Comparison of ENCODE assay signal across 19 cellular contexts in the genomic region with DNA sequence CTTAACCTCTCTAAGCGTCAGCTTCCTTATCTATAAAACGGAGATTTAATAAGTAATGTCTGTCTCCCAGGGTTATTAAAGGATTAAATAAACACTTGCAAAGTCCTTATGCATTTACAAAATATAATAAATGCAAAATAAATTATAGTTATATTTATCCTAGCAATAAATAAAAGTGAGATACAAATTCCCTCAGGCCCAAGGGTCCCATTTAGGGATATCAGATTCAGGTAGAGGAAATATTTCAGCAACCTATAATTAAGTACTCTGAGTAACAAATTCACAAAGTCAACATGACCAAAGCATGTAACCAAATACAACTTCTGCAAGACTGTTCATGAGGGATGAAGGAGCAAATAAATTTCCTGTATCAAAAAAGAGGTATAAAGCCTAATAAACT. TPM values are rescaled to one million over a fixed set of nuclear protein-coding genes. Genes with fewer than 3 reads are reported as not detected.
A peak's percentile ranks its signal among the peaks of the same experiment; 100 is the strongest.
DNase-seq lines count a peak whose midpoint lies in the region; ATAC-seq, FAIRE-seq and TF ChIP-seq lines count a peak whose summit lies in the region.
"Had no signal": no experiment of that assay in that cellular context is flagged by ENCODE, and none has a peak within 500 bp of the region (broad histone marks: within the 10 kb centered on the region; RNA-seq: fewer than 3 reads in every experiment).

No MANE protein-coding gene starts in this region.

- H4K20me1 ChIP-seq in HCT116 (ENCODE audit: insufficient read depth) (no peaks in the 10 kb centered on the region), K562 (replicated peaks; ENCODE audit: control insufficient read depth, insufficient read depth, low read length) (no peaks in the 10 kb centered on the region)

- H3K4me2 ChIP-seq in HCT116 (ENCODE audit: low read length) (no peak overlapping the region), K562 (ENCODE audit: insufficient read depth, low read length) (no peak overlapping the region)
- H3K4me2 ChIP-seq: GM23338 had no signal

- in situ Hi-C loops in K562 (cut with MboI): no loop called here

- TF ChIP-seq POLR2A in HCT116 (IDR thresholded peaks at IDR 0.05; ENCODE audit: borderline replicate concordance, extremely low read depth, insufficient read depth, insufficient read length) (no peak), K562 (conservative IDR thresholded peaks at IDR 0.05) (no peak)

- H3K9me3 Mint-ChIP-seq in HFFc6: no peaks in the 10 kb centered on the region
- H3K9me3 Mint-ChIP-seq: CD4-positive, alpha-beta T cell; GM23338 had no signal

- TSS peak; percentile 11 for BruUV-seq in HCT116 (replicated peaks; lab: Mats Ljungman, UMichigan)
- TSS peak; percentile 8 for BruUV-seq in K562 (replicated peaks; lab: Mats Ljungman, UMichigan)

- H3K36me3 ChIP-seq in HCT116 (ENCODE audit: control insufficient read depth in 1 of 2, insufficient read depth in 2 of 2, low read length in 2 of 2) (peaks cover 11 to 15% of the 10 kb centered on the region in 2 experiments), K562 (ENCODE audit: control insufficient read depth, insufficient read depth, low read length) (peaks cover 87% of the 10 kb centered on the region)

- H3K27ac ChIP-seq in HCT116 (ENCODE audit: low read depth, low read length): no peak overlapping the region
- H3K27ac ChIP-seq in K562 (ENCODE audit: extremely low read depth, low read depth, low read length): no peak overlapping the region
- H3K27ac ChIP-seq: HL-60 had no signal

- no peaks in the 10 kb centered on the region for H3K27me3 Mint-ChIP-seq in HFFc6 (ENCODE audit: insufficient read depth)
- H3K27me3 Mint-ChIP-seq: CD4-positive, alpha-beta T cell had no signal

- H3K9ac ChIP-seq in HCT116 (ENCODE audit: low read length) (no peak overlapping the region), K562 (ENCODE audit: insufficient read depth in 1 of 2, low read depth in 2 of 2, low read length in 2 of 2) (no peak overlapping the region)

- no peak for DNase-seq in HCT116 (ENCODE audit: low read depth, low spot score)
- no peak for DNase-seq in HFFc6
- DNase-seq in NCI-H69 (lab: John Stamatoyannopoulos, UW): peak; percentile 6
- no peak for DNase-seq in K562 (ENCODE audit: extremely low read depth in 1 of 4, low spot score in 3 of 4)
- no peak for DNase-seq in stimulated activated CD4-positive, alpha-beta T cell treated with anti-CD3 and anti-CD28 coated beads, Interleukin-4, amount 100 ng/mL, for 4 hours
- DNase-seq in OCI-M2 (lab: John Stamatoyannopoulos, UW; ENCODE audit: unreplicated experiment): no peak
- no peak for DNase-seq in stimulated activated CD4-positive, alpha-beta T cell treated with anti-CD3 and anti-CD28 coated beads, Interleukin-2, amount 100 ng/mL, for 48 hours
- DNase-seq in Right ventricle myocardium inferior (ENCODE audit: missing footprints): no peak
- DNase-seq: ACHN; BE2C; C1 segment of cervical spinal cord; Caco-2; CD4-positive, alpha-beta T cell; H7 had no signal

- peaks cover 9% of the 10 kb centered on the region for H3K4me1 Mint-ChIP-seq in HFFc6 (ENCODE audit: low read depth)
- H3K4me1 Mint-ChIP-seq: GM23338 had no signal

- no peak for TF ChIP-seq CTCF in HCT116 (IDR thresholded peaks at IDR 0.05 in 2 of 3, conservative IDR thresholded peaks at IDR 0.05 in 1 of 3; ENCODE audit: borderline replicate concordance in 1 of 3, insufficient read depth in 1 of 3, low read depth in 2 of 3, low read length in 2 of 3)
- no peak for TF ChIP-seq CTCF in HFFc6 (IDR thresholded peaks at IDR 0.05)
- no peak for TF ChIP-seq CTCF in K562 (IDR thresholded peaks at IDR 0.05 in 2 of 3, conservative IDR thresholded peaks at IDR 0.05 in 1 of 3; ENCODE audit: insufficient read depth in 2 of 3, low read depth in 1 of 3, low read length in 3 of 3)

- H3K79me2 ChIP-seq in HCT116 (ENCODE audit: insufficient read depth, low read length) (no peaks in the 10 kb centered on the region; the same call in 1 of the 2 replicates), K562 (ENCODE audit: control insufficient read depth, insufficient read depth, low read length) (no peaks in the 10 kb centered on the region)

- no peak overlapping the region for H2AFZ ChIP-seq in HCT116 (ENCODE audit: low read depth, low read length, poor library complexity, severe bottlenecking)
- no peak overlapping the region for H2AFZ ChIP-seq in K562 (ENCODE audit: low read depth, low read length)
- H2AFZ ChIP-seq: GM23338 had no signal

- CTCF ChIA-PET in HCT116 (lab: Charles Lee) (no interaction called here), K562 (lab: Yijun Ruan, JAX; ENCODE audit: low intra/inter-chr PET ratio) (no interaction called here)

- no peak for TF ChIP-seq EP300 in K562 (IDR thresholded peaks at IDR 0.05; ENCODE audit: low read length)

- H3K27me3 ChIP-seq in HCT116 (ENCODE audit: insufficient read depth, low read length): no peaks in the 10 kb centered on the region
- H3K27me3 ChIP-seq in K562 (ENCODE audit: control insufficient read depth in 2 of 2, insufficient read depth in 2 of 2, low read length in 2 of 2): no peaks in the 10 kb centered on the region
- H3K27me3 ChIP-seq: BE2C had no signal

- no peak for FAIRE-seq in K562 (lab: Jason Lieb, UNC)
- FAIRE-seq: A204.1, G401.6, GM12891 had no signal

- H3K4me3 Mint-ChIP-seq in HFFc6: no peak overlapping the region
- H3K4me3 Mint-ChIP-seq: CD4-positive, alpha-beta T cell; GM23338 had no signal

- POLR2A ChIA-PET in HCT116 (lab: Charles Lee): no interaction called here
- POLR2A ChIA-PET in K562 (lab: Yijun Ruan, JAX): interaction anchor here (0.7 to 3.3 kb wide), 5 partner anchors 8 to 20 kb away, joined by 3 to 17 read pairs (median 3); no protein-coding TSS in a partner anchor

- H3K9me3 ChIP-seq in HCT116 (ENCODE audit: control insufficient read depth in 1 of 2, insufficient read depth in 1 of 2, low read depth in 1 of 2, low read length in 2 of 2) (no peaks in the 10 kb centered on the region), K562 (replicated peaks; ENCODE audit: control insufficient read depth, insufficient read depth, low read depth, low read length) (no peaks in the 10 kb centered on the region)
- H3K9me3 ChIP-seq: BE2C, Caco-2 had no signal

- intact Hi-C loops in HCT116 (cut with micrococcal nuclease): no loop called here
- intact Hi-C loops in K562 (cut with micrococcal nuclease): no loop called here
- intact Hi-C loops in Right ventricle myocardium inferior (cut with DNase I): no loop called here

- TF ChIP-seq RAD21 in HCT116 (IDR thresholded peaks at IDR 0.05; ENCODE audit: low read depth) (no peak), K562 (CRISPR knock-in tag; conservative IDR thresholded peaks at IDR 0.05 in 1 of 2, IDR thresholded peaks at IDR 0.05 in 1 of 2) (no peak)

- peaks cover 19% of the 10 kb centered on the region for H3K36me3 Mint-ChIP-seq in HFFc6 (ENCODE audit: low read depth)

- no peaks in the 10 kb centered on the region for H3K9me2 ChIP-seq in HCT116 (ENCODE audit: insufficient read depth)

- 94% methylated on average over 2 of the region's 2 CpGs for WGBS in K562 (ENCODE audit: insufficient coverage, low coverage, missing lambda C conversion rate)

- H3K4me1 ChIP-seq in HCT116 (ENCODE audit: control insufficient read depth in 1 of 2, insufficient read depth in 2 of 2, low read length in 2 of 2) (no peaks in the 10 kb centered on the region; a peak in 1 of 4 replicates), K562 (replicated peaks in 1 of 2; ENCODE audit: control insufficient read depth in 2 of 2, insufficient read depth in 2 of 2, low read length in 2 of 2) (no peaks in the 10 kb centered on the region)
- H3K4me1 ChIP-seq: BE2C, Caco-2 had no signal

- no peak overlapping the region for H3K4me3 ChIP-seq in HCT116 (replicated peaks in 1 of 2; ENCODE audit: low read depth in 1 of 2, low read length in 2 of 2)
- no peak overlapping the region for H3K4me3 ChIP-seq in K562
- H3K4me3 ChIP-seq: GM23338 had no signal

- RAD21 ChIA-PET in HCT116 (lab: Charles Lee; ENCODE audit: low non-redundant PET in 1 of 2, low total read pairs in 2 of 2, uncharacterized antibody in 2 of 2, unreplicated experiment in 2 of 2): no interaction called here

- H3K9me1 ChIP-seq in K562 (ENCODE audit: control insufficient read depth, insufficient read depth, low read length): no peaks in the 10 kb centered on the region

- H3K27ac Mint-ChIP-seq in HFFc6: peak overlapping the region; percentile 41; the same call in 1 of the 2 replicates
- H3K27ac Mint-ChIP-seq: CD4-positive, alpha-beta T cell; GM23338 had no signal

- ATAC-seq in HCT116: no peak
- ATAC-seq in K562: no peak
- ATAC-seq in Right ventricle myocardium inferior: no peak
- ATAC-seq: GM23338 had no signal

RNA-seq across cellular contexts. Expression of a gene that starts 17.9 kb away (rescaled TPM):
- 21.9 TPM for total RNA-seq in HCT116 (2021; ENCODE audit: unreplicated experiment)
- polyA plus RNA-seq in HCT116 (2012): 9.9 and 16.0 TPM in 2 replicates
- total RNA-seq in HFFc6 (2021; fragmentation: NEBNext Ultra II Directional; extraction: Animal tissue kit (Norgen Biotek cat#: 25700)): 10 to 100 TPM; 21.4 to 24.4 (median 23.0) TPM
- total RNA-seq in K562 (2011; cell fraction: chromatin; rRNA removed; ENCODE audit: low replicate concordance): 93.8 and 232 TPM in 2 replicates
- total RNA-seq in K562 (2011; cell fraction: nucleolus; rRNA removed): 53.6 and 53.9 TPM in 2 replicates
- total RNA-seq in K562 (2011; cell fraction: nucleoplasm; rRNA removed): 64.7 and 78.1 TPM in 2 replicates
- 38.8 and 47.5 TPM in 2 replicates for total RNA-seq in K562 (2014; rRNA removed)
- 73.4 and 81.3 TPM in 2 replicates for total RNA-seq in K562 (2014; rRNA removed; fragmentation: Illumina TruSeq; extraction: Trizol)
- 60.2 and 62.9 TPM in 2 replicates for total RNA-seq in K562 (2015; rRNA removed; fragmentation: Illumina TruSeq; extraction: Trizol)
- 44.7 and 49.0 TPM in 2 replicates for total RNA-seq in K562 (2021)
- polyA plus RNA-seq in K562 (2011; rRNA removed): 49.3 and 55.9 TPM in 2 replicates
- polyA plus RNA-seq in K562 (2011; cell fraction: cytosol; rRNA removed): 19.9 and 32.6 TPM in 2 replicates
- 48.7 and 51.8 TPM in 2 replicates for polyA plus RNA-seq in K562 (2011; cell fraction: nucleus; rRNA removed)
- 32.6 and 42.5 TPM in 2 replicates for polyA plus RNA-seq in K562 (2012)
- polyA plus RNA-seq in K562 (2014; fragmentation: Illumina TruSeq; extraction: Trizol): 63.6 and 73.9 TPM in 2 replicates
- 10 to 100 TPM; 32.5 to 64.1 TPM for polyA plus RNA-seq in K562 (2014; fragmentation: Nextera tagmentation; extraction: Ambion mirVana)
- polyA plus RNA-seq in K562 (2014; rRNA removed): 73.0 and 86.6 TPM in 2 replicates
- polyA minus RNA-seq in K562 (2011; rRNA and poly(A)+ RNA removed): 77.2 and 86.5 TPM in 2 replicates
- 21.6 and 25.9 TPM in 2 replicates for polyA minus RNA-seq in K562 (2011; cell fraction: cytosol; rRNA and poly(A)+ RNA removed)
- 49.1 and 77.1 TPM in 2 replicates for polyA minus RNA-seq in K562 (2011; cell fraction: nucleus; rRNA and poly(A)+ RNA removed)
- 8.3 TPM for total RNA-seq in Right ventricle myocardium inferior

RNA-seq across cellular contexts. Expression of a gene that starts 44.7 kb away (rescaled TPM):
- total RNA-seq in HCT116 (2021; ENCODE audit: unreplicated experiment): 48.9 TPM
- polyA plus RNA-seq in HCT116 (2012): 87.1 and 96.0 TPM in 2 replicates
- 10 to 100 TPM; 46.7 to 53.7 (median 51.6) TPM for total RNA-seq in HFFc6 (2021; fragmentation: NEBNext Ultra II Directional; extraction: Animal tissue kit (Norgen Biotek cat#: 25700))
- total RNA-seq in K562 (2011; cell fraction: chromatin; rRNA removed; ENCODE audit: low replicate concordance): 28.0 and 34.1 TPM in 2 replicates
- total RNA-seq in K562 (2011; cell fraction: nucleolus; rRNA removed): 36.0 and 43.7 TPM in 2 replicates
- 40.5 and 49.5 TPM in 2 replicates for total RNA-seq in K562 (2011; cell fraction: nucleoplasm; rRNA removed)
- total RNA-seq in K562 (2014; rRNA removed): 32.6 and 47.6 TPM in 2 replicates
- 71.9 and 75.2 TPM in 2 replicates for total RNA-seq in K562 (2014; rRNA removed; fragmentation: Illumina TruSeq; extraction: Trizol)
- total RNA-seq in K562 (2015; rRNA removed; fragmentation: Illumina TruSeq; extraction: Trizol): 37.5 and 41.3 TPM in 2 replicates
- 45.8 and 49.0 TPM in 2 replicates for total RNA-seq in K562 (2021)
- polyA plus RNA-seq in K562 (2011; rRNA removed): 86.4 and 97.0 TPM in 2 replicates
- polyA plus RNA-seq in K562 (2011; cell fraction: cytosol; rRNA removed): 43.8 and 85.8 TPM in 2 replicates
- 24.3 and 29.0 TPM in 2 replicates for polyA plus RNA-seq in K562 (2011; cell fraction: nucleus; rRNA removed)
- polyA plus RNA-seq in K562 (2012): 50.3 and 75.7 TPM in 2 replicates
- 43.6 and 52.8 TPM in 2 replicates for polyA plus RNA-seq in K562 (2014; fragmentation: Illumina TruSeq; extraction: Trizol)
- polyA plus RNA-seq in K562 (2014; fragmentation: Nextera tagmentation; extraction: Ambion mirVana): 100 to 1,000 TPM; 237 to 266 TPM
- polyA plus RNA-seq in K562 (2014; rRNA removed): 61.1 and 64.4 TPM in 2 replicates
- polyA minus RNA-seq in K562 (2011; rRNA and poly(A)+ RNA removed): 59.9 and 80.4 TPM in 2 replicates
- polyA minus RNA-seq in K562 (2011; cell fraction: cytosol; rRNA and poly(A)+ RNA removed): 12.7 and 14.3 TPM in 2 replicates
- polyA minus RNA-seq in K562 (2011; cell fraction: nucleus; rRNA and poly(A)+ RNA removed): 14.5 and 22.5 TPM in 2 replicates
- total RNA-seq in Right ventricle myocardium inferior: 31.5 TPM
